In the genomic region with DNA sequence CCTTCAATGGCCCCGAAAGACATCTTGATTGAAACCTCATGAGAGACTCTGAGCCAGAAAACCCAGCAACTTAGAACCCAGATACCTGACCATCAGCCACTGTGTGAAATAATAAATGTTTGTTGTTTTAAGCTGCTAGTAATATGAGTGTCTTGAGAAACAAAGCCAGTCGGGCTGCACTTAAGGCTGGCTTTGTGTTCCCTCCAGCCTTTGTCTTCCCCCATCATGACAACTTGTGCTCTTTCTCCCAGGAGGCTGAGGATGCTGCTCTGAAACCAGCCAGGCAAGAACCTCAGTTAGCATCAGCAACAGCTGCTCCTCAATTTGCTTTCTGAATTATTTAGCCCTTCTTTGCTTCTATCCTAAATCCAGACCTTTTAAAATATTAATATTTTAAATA, we compare ENCODE assay signal across 28 cellular contexts.
DNase-seq lines count a peak whose midpoint lies in the region; ATAC-seq, FAIRE-seq and TF ChIP-seq lines count a peak whose summit lies in the region.
"Had no signal": no experiment of that assay in that cellular context is flagged by ENCODE, and none has a peak within 500 bp of the region (broad histone marks: within the 10 kb centered on the region; RNA-seq: fewer than 3 reads in every experiment).

No MANE protein-coding gene starts in this region.

- WGBS in IMR-90 (ENCODE audit: extremely low coverage in 2 of 2, insufficient read length in 1 of 2), 2 experiments = no CpG with 5 or more reads among the region's 2 CpGs
- WGBS in K562 (ENCODE audit: insufficient coverage, low coverage, missing lambda C conversion rate) = 15% methylated on average over 2 of the region's 2 CpGs

- CTCF ChIA-PET in IMR-90 (lab: Yijun Ruan, JAX) = interaction anchor here (1.6 kb wide), 1 partner anchor 195 kb away, joined by 5 read pairs; a partner anchor contains a TSS
- CTCF ChIA-PET in K562 (lab: Yijun Ruan, JAX; ENCODE audit: low intra/inter-chr PET ratio) = interaction anchor here (0.6 to 7.4 kb wide), 2 partner anchors 158 to 165 kb away, joined by 3 to 70 read pairs; no protein-coding TSS in a partner anchor

- H3K4me3 Mint-ChIP-seq in neural progenitor cell = no peak overlapping the region
- H3K4me3 Mint-ChIP-seq: endodermal cell had no signal

- TF ChIP-seq POLR2A in IMR-90 (IDR thresholded peaks at IDR 0.05; ENCODE audit: low read depth, low read length) (no peak), K562 (conservative IDR thresholded peaks at IDR 0.05) (no peak)

- no peak overlapping the region for H2BK20ac ChIP-seq in IMR-90 (ENCODE audit: low read depth, low read length)

- H3K27ac Mint-ChIP-seq in neural progenitor cell = no peak overlapping the region
- H3K27ac Mint-ChIP-seq: activated T-helper 2 cell treated with anti-CD3 and anti-CD28 coated beads, Interferon-gamma antibody, Interleukin-2, Interleukin-4, amounts not matched to agents 10 μg/mL and 5 μg/mL and 100 μg/mL, durations not matched to agents 14 hours and 24 hours and 36 hours; endodermal cell; progenitor cell of endocrine pancreas had no signal

- H3K79me2 ChIP-seq in K562 (ENCODE audit: control insufficient read depth, insufficient read depth, low read length) (no peaks in the 10 kb centered on the region), neural progenitor cell (ENCODE audit: low read depth) (no peaks in the 10 kb centered on the region)

- peaks cover 5% of the 10 kb centered on the region for H3K27me3 ChIP-seq in IMR-90 (ENCODE audit: control insufficient read depth, insufficient read depth, low read length)
- H3K27me3 ChIP-seq in K562 (ENCODE audit: control insufficient read depth in 2 of 2, insufficient read depth in 2 of 2, low read length in 2 of 2) = peaks cover 0 to 4% of the 10 kb centered on the region in 2 experiments; a peak in 1 of 5 replicates
- H3K27me3 ChIP-seq in neural progenitor cell = no peaks in the 10 kb centered on the region
- H3K27me3 ChIP-seq: BLaER1, cardiac muscle cell, right lobe of liver, SJSA1, stomach, tibial artery had no signal

- H3K4me1 ChIP-seq in IMR-90 (ENCODE audit: control insufficient read depth, insufficient read depth, low read length) (peaks cover 5% of the 10 kb centered on the region), K562 (replicated peaks in 1 of 2; ENCODE audit: control insufficient read depth in 2 of 2, insufficient read depth in 2 of 2, low read length in 2 of 2) (peaks cover 21 to 26% of the 10 kb centered on the region in 2 experiments), neural progenitor cell (peaks cover 20% of the 10 kb centered on the region)
- H3K4me1 ChIP-seq: right lobe of liver, tibial artery had no signal

- H2AFZ ChIP-seq in IMR-90 (replicated peaks; ENCODE audit: low read length, poor library complexity) (no peak overlapping the region), K562 (ENCODE audit: low read depth, low read length) (peak overlapping the region; percentile 82; the same call in 1 of the 2 replicates), neural progenitor cell (replicated peaks) (peak overlapping the region; percentile 78)

- H2AK5ac ChIP-seq in IMR-90 (ENCODE audit: low read depth, low read length) = no peak overlapping the region

- H3K9me3 ChIP-seq in IMR-90 (ENCODE audit: control insufficient read depth, insufficient read depth, low read length) (no peaks in the 10 kb centered on the region), K562 (replicated peaks; ENCODE audit: control insufficient read depth, insufficient read depth, low read depth, low read length) (no peaks in the 10 kb centered on the region), neural progenitor cell (ENCODE audit: low read depth) (no peaks in the 10 kb centered on the region)
- H3K9me3 ChIP-seq: BLaER1, right lobe of liver, SJSA1, stomach, tibial artery had no signal

- H3K36me3 ChIP-seq in IMR-90 (ENCODE audit: control insufficient read depth, insufficient read depth, low read length) = no peaks in the 10 kb centered on the region
- H3K36me3 ChIP-seq in K562 (ENCODE audit: control insufficient read depth, insufficient read depth, low read length) = no peaks in the 10 kb centered on the region
- H3K36me3 ChIP-seq in neural progenitor cell = no peaks in the 10 kb centered on the region
- H3K36me3 ChIP-seq: BLaER1, cardiac muscle cell, right lobe of liver, SJSA1, stomach, tibial artery had no signal

- TF ChIP-seq CTCF in IMR-90 (conservative IDR thresholded peaks at IDR 0.05; ENCODE audit: low read depth, low read length) (no peak), K562 (IDR thresholded peaks at IDR 0.05 in 2 of 3, conservative IDR thresholded peaks at IDR 0.05 in 1 of 3; ENCODE audit: insufficient read depth in 2 of 3, low read depth in 1 of 3, low read length in 3 of 3) (no peak), neural progenitor cell (IDR thresholded peaks at IDR 0.05) (no peak)

- POLR2A ChIA-PET in IMR-90 (lab: Charles Lee; ENCODE audit: unreplicated experiment) (interaction anchor here (0.6 kb wide), 1 partner anchor 9 kb away, joined by 4 read pairs; no protein-coding TSS in a partner anchor), K562 (lab: Yijun Ruan, JAX) (interaction anchor here (0.6 to 1.8 kb wide), 7 partner anchors 26 to 387 kb away, joined by 3 to 9 read pairs (median 3); a partner anchor contains a TSS)

- H2BK15ac ChIP-seq in IMR-90 (ENCODE audit: low read depth, low read length) = no peak overlapping the region

- ATAC-seq in IMR-90 (ENCODE audit: low read depth) (no peak), K562 (no peak)
- ATAC-seq: activated naive CD4-positive, alpha-beta T cell treated with anti-CD3 and anti-CD28 coated beads, Interleukin-2, amount 50 U/mL, for 72 hours; right lobe of liver had no signal

- H3K36me3 Mint-ChIP-seq in neural progenitor cell = no peaks in the 10 kb centered on the region
- H3K36me3 Mint-ChIP-seq: activated naive CD4-positive, alpha-beta T cell treated with anti-CD3 and anti-CD28 coated beads, Interleukin-2, amount 50 U/mL, for 72 hours had no signal

- no peak overlapping the region for H2AK9ac ChIP-seq in IMR-90 (replicated peaks; ENCODE audit: low read depth, low read length, poor library complexity)

- in situ Hi-C loops in IMR-90 (cut with MboI; ENCODE audit: low sequenced_read_pairs) = no loop called here
- in situ Hi-C loops in K562 (cut with MboI) = no loop called here

- H3K9ac ChIP-seq in IMR-90 (ENCODE audit: low read depth, low read length) (no peak overlapping the region), K562 (ENCODE audit: insufficient read depth in 1 of 2, low read depth in 2 of 2, low read length in 2 of 2) (no peak overlapping the region), neural progenitor cell (no peak overlapping the region)
- H3K9ac ChIP-seq: BLaER1 had no signal

- no peak overlapping the region for H4K5ac ChIP-seq in IMR-90 (ENCODE audit: low read depth, low read length)

- H3K9me1 ChIP-seq in IMR-90 (ENCODE audit: insufficient read depth, low read length) = no peaks in the 10 kb centered on the region; the same call in 1 of the 2 replicates
- H3K9me1 ChIP-seq in K562 (ENCODE audit: control insufficient read depth, insufficient read depth, low read length) = no peaks in the 10 kb centered on the region

- dilution Hi-C loops in IMR-90 (cut with HindIII; ENCODE audit: low sequenced_read_pairs, unreplicated experiment) = no loop called here

- intact Hi-C loops in IMR-90 (cut with micrococcal nuclease) = no loop called here
- intact Hi-C loops in K562 (cut with micrococcal nuclease) = loop anchor here (2.0 kb wide), 1 partner anchor 69 kb away; no protein-coding TSS in a partner anchor

- no peak overlapping the region for H2BK120ac ChIP-seq in IMR-90 (ENCODE audit: low read depth, low read length)

- peak; percentile 31 for DNase-seq in EH (ENCODE audit: low read depth)
- DNase-seq in IMR-90 = peak; percentile 36
- DNase-seq in K562 (ENCODE audit: extremely low read depth in 1 of 4, low spot score in 3 of 4) = no peak
- peak; percentile 51 for DNase-seq in neural progenitor cell (ENCODE audit: low spot score)
- no peak for DNase-seq in ecto neural progenitor cell (ENCODE audit: low spot score)
- no peak for DNase-seq in hepatic stellate cell (ENCODE audit: low spot score)
- DNase-seq in activated effector memory CD4-positive, alpha-beta T cell treated with anti-CD3 and anti-CD28 coated beads, Interleukin-2, amount 50 U/mL, for 16 hours = no peak
- DNase-seq: activated CD4-positive, alpha-beta T cell treated with anti-CD3 and anti-CD28 coated beads for 48 hours; aorta; cortex of kidney; Kasumi-1; MV-4-11; NCI-H1436; NCI-H2081 treated with DMSO at 0.1 percent for 48 hours; right lobe of liver; stimulated activated CD4-positive, alpha-beta T cell treated with anti-CD3 and anti-CD28 coated beads, Interleukin-4, amount 100 ng/mL, for 1 hour; stomach; T1000; tibial artery had no signal

- peaks cover 4% of the 10 kb centered on the region for H3K27me3 Mint-ChIP-seq in neural progenitor cell (ENCODE audit: insufficient read depth, low read depth)
- H3K27me3 Mint-ChIP-seq: progenitor cell of endocrine pancreas had no signal

- H3F3A ChIP-seq in neural progenitor cell (ENCODE audit: low read depth) = peaks cover 29% of the 10 kb centered on the region

- H4K20me1 ChIP-seq in IMR-90 (ENCODE audit: insufficient read depth, low read length) (no peaks in the 10 kb centered on the region), K562 (replicated peaks; ENCODE audit: control insufficient read depth, insufficient read depth, low read length) (no peaks in the 10 kb centered on the region), neural progenitor cell (ENCODE audit: low read depth) (no peaks in the 10 kb centered on the region)
- H4K20me1 ChIP-seq: BLaER1 had no signal

- H3K4ac ChIP-seq in IMR-90 (ENCODE audit: low read depth, low read length) = no peak overlapping the region

- FAIRE-seq in K562 (lab: Jason Lieb, UNC) = no peak
- FAIRE-seq: G401.6, HepG2 had no signal

- no peak overlapping the region for H2BK5ac ChIP-seq in IMR-90 (ENCODE audit: low read depth, low read length, poor library complexity, severe bottlenecking)

- no peak overlapping the region for H3K56ac ChIP-seq in IMR-90 (ENCODE audit: extremely low read depth, insufficient read depth, low read length)

- H3K9me3 Mint-ChIP-seq in neural progenitor cell = no peaks in the 10 kb centered on the region
- H3K9me3 Mint-ChIP-seq: activated naive CD4-positive, alpha-beta T cell treated with anti-CD3 and anti-CD28 coated beads, Interleukin-2, amount 50 U/mL, for 72 hours; activated T-helper 2 cell treated with anti-CD3 and anti-CD28 coated beads, Interferon-gamma antibody, Interleukin-2, Interleukin-4, amounts not matched to agents 10 μg/mL and 5 μg/mL and 100 μg/mL, durations not matched to agents 14 hours and 24 hours and 36 hours had no signal

- TF ChIP-seq EP300 in K562 (IDR thresholded peaks at IDR 0.05; ENCODE audit: low read length) = no peak

- no peak overlapping the region for H4K91ac ChIP-seq in IMR-90 (ENCODE audit: insufficient read depth, low read depth, low read length)

- no peak overlapping the region for H4K8ac ChIP-seq in IMR-90 (ENCODE audit: low read depth in 2 of 2, low read length in 2 of 2)

- BruUV-seq in IMR-90 (replicated peaks; lab: Mats Ljungman, UMichigan) (no TSS peak), K562 (replicated peaks; lab: Mats Ljungman, UMichigan) (no TSS peak)

- no peak overlapping the region for H3K23ac ChIP-seq in IMR-90 (ENCODE audit: low read depth, low read length)

- H3K27ac ChIP-seq in IMR-90 (ENCODE audit: insufficient read depth, low read length) = no peak overlapping the region
- no peak overlapping the region for H3K27ac ChIP-seq in K562 (ENCODE audit: extremely low read depth, low read depth, low read length)
- H3K27ac ChIP-seq in neural progenitor cell = no peak overlapping the region
- H3K27ac ChIP-seq: BLaER1, cardiac muscle cell, right lobe of liver, SJSA1, stomach, tibial artery had no signal

- H3K4me1 Mint-ChIP-seq in neural progenitor cell = peaks cover 20% of the 10 kb centered on the region

- no peaks in the 10 kb centered on the region for H3K79me1 ChIP-seq in IMR-90 (ENCODE audit: low read depth in 1 of 2, low read length in 2 of 2)

- H3K4me2 ChIP-seq in IMR-90 (ENCODE audit: low read depth, low read length) = no peak overlapping the region
- no peak overlapping the region for H3K4me2 ChIP-seq in K562 (ENCODE audit: insufficient read depth, low read length)
- H3K4me2 ChIP-seq in neural progenitor cell = no peak overlapping the region
- H3K4me2 ChIP-seq: BLaER1 had no signal

- H3K4me3 ChIP-seq in IMR-90 (ENCODE audit: insufficient read depth, low read depth, low read length) (no peak overlapping the region), K562 (no peak overlapping the region), neural progenitor cell (no peak overlapping the region)
- H3K4me3 ChIP-seq: BLaER1, cardiac muscle cell, right lobe of liver, SJSA1, stomach, tibial artery had no signal

- H3K14ac ChIP-seq in IMR-90 (replicated peaks; ENCODE audit: low read depth, low read length) = no peak overlapping the region

- no peak overlapping the region for H3K18ac ChIP-seq in IMR-90 (ENCODE audit: low read depth, low read length)

- TF ChIP-seq RAD21 in IMR-90 (IDR thresholded peaks at IDR 0.05; ENCODE audit: low read length) (no peak), K562 (CRISPR knock-in tag; conservative IDR thresholded peaks at IDR 0.05 in 1 of 2, IDR thresholded peaks at IDR 0.05 in 1 of 2) (no peak)

Comparison
In these comparisons a context has a peak if more than half of its experiments do, and no peak if none do; other contexts are left out.
1. DNase-seq: peak in EH (single experiment), IMR-90 (single experiment) and neural progenitor cell (single experiment); none in K562 (0 of 4), ecto neural progenitor cell (single experiment), hepatic stellate cell (single experiment) and activated effector memory CD4-positive, alpha-beta T cell treated with anti-CD3 and anti-CD28 coated beads, Interleukin-2, amount 50 U/mL, for 16 hours (single experiment).